In the genomic region with DNA sequence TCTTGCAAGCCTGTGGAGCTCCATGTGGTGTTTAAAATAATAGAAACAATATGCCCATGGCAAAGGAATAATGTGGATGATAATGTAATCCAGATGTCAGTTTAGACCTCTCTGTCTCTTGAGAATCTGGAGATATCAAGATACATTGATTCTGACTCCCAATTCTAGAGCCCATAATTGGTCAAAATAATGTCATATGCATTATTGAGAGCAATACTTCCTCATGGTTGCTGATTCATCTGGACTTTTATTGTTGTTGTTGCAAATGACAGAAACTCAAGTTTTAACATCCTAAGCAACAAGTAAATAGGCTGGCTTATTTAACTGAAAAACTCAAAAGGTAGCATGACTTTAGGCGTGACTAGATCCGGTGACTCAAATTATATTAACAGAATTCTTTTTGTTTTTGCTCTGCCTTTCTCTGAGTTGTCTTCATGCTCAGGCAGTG, we compare ENCODE assay signal across 1 cellular context.
TF ChIP-seq lines count a peak whose summit lies in the region.

No MANE protein-coding gene starts in this region.

TF ChIP-seq in SK-N-SH, 30 proteins besides CTCF, POLR2A, EP300 and RAD21:
- TF ChIP-seq TCF12 (IDR thresholded peaks at IDR 0.05) (peak; percentile 94), GATA2 (CRISPR knock-in tag; IDR thresholded peaks at IDR 0.05) (peak; percentile 62), ELF1 (IDR thresholded peaks at IDR 0.05) (no peak), POLR2AphosphoS5 (IDR thresholded peaks at IDR 0.05; ENCODE audit: low read depth, low read length) (peak; percentile 63), MEF2A (IDR thresholded peaks at IDR 0.05; ENCODE audit: borderline replicate concordance, low read depth) (no peak), MXI1 (IDR thresholded peaks at IDR 0.05; ENCODE audit: low read depth, low read length) (no peak), JUND (IDR thresholded peaks at IDR 0.05) (no peak), GABPA (IDR thresholded peaks at IDR 0.05; ENCODE audit: low read depth) (no peak), SMC3 (IDR thresholded peaks at IDR 0.05; ENCODE audit: low read depth, low read length) (no peak), TEAD4 (IDR thresholded peaks at IDR 0.05; ENCODE audit: borderline replicate concordance, insufficient read depth) (no peak), RFX5 (IDR thresholded peaks at IDR 0.05; ENCODE audit: low read length) (no peak), TAF1 (IDR thresholded peaks at IDR 0.05; ENCODE audit: borderline replicate concordance, low read depth, low read length) (no peak), RCOR1 (IDR thresholded peaks at IDR 0.05; ENCODE audit: low read length) (peak; percentile 72), YY1 (IDR thresholded peaks at IDR 0.05; ENCODE audit: low read depth) (no peak)
- TF ChIP-seq, protein P1, sequence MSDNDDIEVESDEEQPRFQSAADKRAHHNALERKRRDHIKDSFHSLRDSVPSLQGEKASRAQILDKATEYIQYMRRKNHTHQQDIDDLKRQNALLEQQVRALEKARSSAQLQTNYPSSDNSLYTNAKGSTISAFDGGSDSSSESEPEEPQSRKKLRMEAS (IDR thresholded peaks at IDR 0.05; ENCODE audit: low read depth), result no peak
- TF ChIP-seq, protein P2, sequence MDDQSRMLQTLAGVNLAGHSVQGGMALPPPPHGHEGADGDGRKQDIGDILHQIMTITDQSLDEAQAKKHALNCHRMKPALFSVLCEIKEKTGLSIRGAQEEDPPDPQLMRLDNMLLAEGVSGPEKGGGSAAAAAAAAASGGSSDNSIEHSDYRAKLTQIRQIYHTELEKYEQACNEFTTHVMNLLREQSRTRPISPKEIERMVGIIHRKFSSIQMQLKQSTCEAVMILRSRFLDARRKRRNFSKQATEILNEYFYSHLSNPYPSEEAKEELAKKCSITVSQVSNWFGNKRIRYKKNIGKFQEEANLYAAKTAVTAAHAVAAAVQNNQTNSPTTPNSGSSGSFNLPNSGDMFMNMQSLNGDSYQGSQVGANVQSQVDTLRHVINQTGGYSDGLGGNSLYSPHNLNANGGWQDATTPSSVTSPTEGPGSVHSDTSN (IDR thresholded peaks at IDR 0.05), result peak; percentile 57
- TF ChIP-seq, protein P3, sequence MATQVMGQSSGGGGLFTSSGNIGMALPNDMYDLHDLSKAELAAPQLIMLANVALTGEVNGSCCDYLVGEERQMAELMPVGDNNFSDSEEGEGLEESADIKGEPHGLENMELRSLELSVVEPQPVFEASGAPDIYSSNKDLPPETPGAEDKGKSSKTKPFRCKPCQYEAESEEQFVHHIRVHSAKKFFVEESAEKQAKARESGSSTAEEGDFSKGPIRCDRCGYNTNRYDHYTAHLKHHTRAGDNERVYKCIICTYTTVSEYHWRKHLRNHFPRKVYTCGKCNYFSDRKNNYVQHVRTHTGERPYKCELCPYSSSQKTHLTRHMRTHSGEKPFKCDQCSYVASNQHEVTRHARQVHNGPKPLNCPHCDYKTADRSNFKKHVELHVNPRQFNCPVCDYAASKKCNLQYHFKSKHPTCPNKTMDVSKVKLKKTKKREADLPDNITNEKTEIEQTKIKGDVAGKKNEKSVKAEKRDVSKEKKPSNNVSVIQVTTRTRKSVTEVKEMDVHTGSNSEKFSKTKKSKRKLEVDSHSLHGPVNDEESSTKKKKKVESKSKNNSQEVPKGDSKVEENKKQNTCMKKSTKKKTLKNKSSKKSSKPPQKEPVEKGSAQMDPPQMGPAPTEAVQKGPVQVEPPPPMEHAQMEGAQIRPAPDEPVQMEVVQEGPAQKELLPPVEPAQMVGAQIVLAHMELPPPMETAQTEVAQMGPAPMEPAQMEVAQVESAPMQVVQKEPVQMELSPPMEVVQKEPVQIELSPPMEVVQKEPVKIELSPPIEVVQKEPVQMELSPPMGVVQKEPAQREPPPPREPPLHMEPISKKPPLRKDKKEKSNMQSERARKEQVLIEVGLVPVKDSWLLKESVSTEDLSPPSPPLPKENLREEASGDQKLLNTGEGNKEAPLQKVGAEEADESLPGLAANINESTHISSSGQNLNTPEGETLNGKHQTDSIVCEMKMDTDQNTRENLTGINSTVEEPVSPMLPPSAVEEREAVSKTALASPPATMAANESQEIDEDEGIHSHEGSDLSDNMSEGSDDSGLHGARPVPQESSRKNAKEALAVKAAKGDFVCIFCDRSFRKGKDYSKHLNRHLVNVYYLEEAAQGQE (IDR thresholded peaks at IDR 0.05; ENCODE audit: low read depth, low read length), result no peak
- TF ChIP-seq, protein P4, sequence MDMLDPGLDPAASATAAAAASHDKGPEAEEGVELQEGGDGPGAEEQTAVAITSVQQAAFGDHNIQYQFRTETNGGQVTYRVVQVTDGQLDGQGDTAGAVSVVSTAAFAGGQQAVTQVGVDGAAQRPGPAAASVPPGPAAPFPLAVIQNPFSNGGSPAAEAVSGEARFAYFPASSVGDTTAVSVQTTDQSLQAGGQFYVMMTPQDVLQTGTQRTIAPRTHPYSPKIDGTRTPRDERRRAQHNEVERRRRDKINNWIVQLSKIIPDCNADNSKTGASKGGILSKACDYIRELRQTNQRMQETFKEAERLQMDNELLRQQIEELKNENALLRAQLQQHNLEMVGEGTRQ (IDR thresholded peaks at IDR 0.05; ENCODE audit: borderline replicate concordance, low read depth, low read length), result no peak
- TF ChIP-seq, protein P5, sequence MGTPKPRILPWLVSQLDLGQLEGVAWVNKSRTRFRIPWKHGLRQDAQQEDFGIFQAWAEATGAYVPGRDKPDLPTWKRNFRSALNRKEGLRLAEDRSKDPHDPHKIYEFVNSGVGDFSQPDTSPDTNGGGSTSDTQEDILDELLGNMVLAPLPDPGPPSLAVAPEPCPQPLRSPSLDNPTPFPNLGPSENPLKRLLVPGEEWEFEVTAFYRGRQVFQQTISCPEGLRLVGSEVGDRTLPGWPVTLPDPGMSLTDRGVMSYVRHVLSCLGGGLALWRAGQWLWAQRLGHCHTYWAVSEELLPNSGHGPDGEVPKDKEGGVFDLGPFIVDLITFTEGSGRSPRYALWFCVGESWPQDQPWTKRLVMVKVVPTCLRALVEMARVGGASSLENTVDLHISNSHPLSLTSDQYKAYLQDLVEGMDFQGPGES (IDR thresholded peaks at IDR 0.05; ENCODE audit: low read depth, low read length), result 0 out of 2 replicates have a peak, but pooled peaks have one; percentile 4
